10 cellular contexts compared by ENCODE assay signal in the genomic region with DNA sequence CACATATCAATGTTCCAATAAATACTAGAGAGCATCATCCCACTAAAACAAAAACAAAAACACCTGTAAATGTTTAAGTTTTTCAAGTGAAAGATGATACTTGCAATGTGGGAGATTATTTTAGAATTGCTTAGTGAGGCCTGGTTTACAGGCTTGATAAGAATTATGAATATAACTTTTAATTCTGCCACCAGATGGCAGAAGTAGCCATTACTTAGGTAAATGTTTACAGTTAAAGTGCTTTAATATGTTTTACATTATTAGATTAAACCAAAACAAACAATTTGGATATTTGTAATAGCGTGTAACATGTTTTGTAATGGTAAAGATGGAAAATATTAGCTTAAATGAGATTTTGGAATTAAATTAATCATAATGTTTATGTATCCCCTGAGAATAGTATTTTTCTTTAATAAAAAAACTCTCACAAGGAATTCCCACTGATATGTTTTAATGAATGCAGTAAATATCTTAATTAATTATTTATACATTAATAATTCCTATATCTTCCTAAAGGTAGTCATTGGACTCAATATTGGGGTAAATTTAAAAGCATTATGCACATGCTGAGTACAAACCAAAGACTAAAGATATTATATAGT.
DNase-seq lines count a peak whose midpoint lies in the region; ATAC-seq, FAIRE-seq and TF ChIP-seq lines count a peak whose summit lies in the region.
"Had no signal": no experiment of that assay in that cellular context is flagged by ENCODE, and none has a peak within 500 bp of the region (broad histone marks: within the 10 kb centered on the region; RNA-seq: fewer than 3 reads in every experiment).

No MANE protein-coding gene starts in this region.

- no peak overlapping the region for H2BK120ac ChIP-seq in IMR-90 (ENCODE audit: low read depth, low read length)

- no peaks in the 10 kb centered on the region for H3K9me3 ChIP-seq in IMR-90 (ENCODE audit: control insufficient read depth, insufficient read depth, low read length)

- POLR2A ChIA-PET in IMR-90 (lab: Charles Lee; ENCODE audit: unreplicated experiment): no interaction called here

- H3K23ac ChIP-seq in IMR-90 (ENCODE audit: low read depth, low read length): no peak overlapping the region

- no peak overlapping the region for H2AFZ ChIP-seq in IMR-90 (replicated peaks; ENCODE audit: low read length, poor library complexity)

- no peak overlapping the region for H2BK15ac ChIP-seq in IMR-90 (ENCODE audit: low read depth, low read length)

- DNase-seq in D721Med (ENCODE audit: insufficient read length, low spot score): no peak
- DNase-seq in IMR-90: peak; percentile 38
- DNase-seq in amniotic epithelial cell (ENCODE audit: low read depth): peak; percentile 16
- DNase-seq in medulla oblongata (ENCODE audit: extremely low spot score): peak; percentile 64
- no peak for DNase-seq in iPS-NIHi7 (ENCODE audit: extremely low spot score)
- DNase-seq in NOMO-1 treated with DMSO at 0.1 percent for 48 hours (lab: John Stamatoyannopoulos, UW; ENCODE audit: unreplicated experiment): no peak

- no peak overlapping the region for H2BK5ac ChIP-seq in IMR-90 (ENCODE audit: low read depth, low read length, poor library complexity, severe bottlenecking)

- no peak overlapping the region for H3K4me2 ChIP-seq in IMR-90 (ENCODE audit: low read depth, low read length)

- no peak overlapping the region for H4K5ac ChIP-seq in IMR-90 (ENCODE audit: low read depth, low read length)

- H3K4ac ChIP-seq in IMR-90 (ENCODE audit: low read depth, low read length): no peak overlapping the region

- TF ChIP-seq POLR2A in IMR-90 (IDR thresholded peaks at IDR 0.05; ENCODE audit: low read depth, low read length): no peak

- no peaks in the 10 kb centered on the region for H3K79me1 ChIP-seq in IMR-90 (ENCODE audit: low read depth in 1 of 2, low read length in 2 of 2)

- no peak overlapping the region for H3K4me3 Mint-ChIP-seq in activated T-helper 17 cell treated with anti-CD3 and anti-CD28 coated beads, Interleukin-2, amount 50 U/mL, for 72 hours
- H3K4me3 Mint-ChIP-seq: T-helper 1 cell treated with Interleukin-12 subunit alpha and Interleukin-12 subunit beta and Interleukin-4 antibody, amounts not matched to agents 30 μg/mL and 1 μg/mL, for 36 hours had no signal

- H3K27ac ChIP-seq in IMR-90 (ENCODE audit: insufficient read depth, low read length): no peak overlapping the region
- H3K27ac ChIP-seq: epithelial cell of prostate had no signal

- H3K4me1 Mint-ChIP-seq in activated T-helper 17 cell treated with anti-CD3 and anti-CD28 coated beads, Interleukin-2, amount 50 U/mL, for 72 hours: no peaks in the 10 kb centered on the region

- H3K4me3 ChIP-seq in IMR-90 (ENCODE audit: insufficient read depth, low read depth, low read length): no peak overlapping the region

- ATAC-seq in IMR-90 (ENCODE audit: low read depth): no peak; the same call in 1 of the 2 replicates
- no peak for ATAC-seq in GM19397 (IDR thresholded peaks at IDR 0.05; ENCODE audit: unreplicated experiment)
- no peak for ATAC-seq in activated T-helper 17 cell treated with anti-CD3 and anti-CD28 coated beads, Interleukin-2, amount 50 U/mL, for 72 hours (replicated peaks)

- H3K18ac ChIP-seq in IMR-90 (ENCODE audit: low read depth, low read length): no peak overlapping the region

- H4K20me1 ChIP-seq in IMR-90 (ENCODE audit: insufficient read depth, low read length): no peaks in the 10 kb centered on the region

- BruUV-seq in IMR-90 (replicated peaks; lab: Mats Ljungman, UMichigan): no TSS peak

- H3K9me3 Mint-ChIP-seq in activated T-helper 17 cell treated with anti-CD3 and anti-CD28 coated beads, Interleukin-2, amount 50 U/mL, for 72 hours: no peaks in the 10 kb centered on the region
- H3K9me3 Mint-ChIP-seq: T-helper 1 cell treated with Interleukin-12 subunit alpha and Interleukin-12 subunit beta and Interleukin-4 antibody, amounts not matched to agents 30 μg/mL and 1 μg/mL, for 36 hours had no signal

- H3K36me3 Mint-ChIP-seq in activated T-helper 17 cell treated with anti-CD3 and anti-CD28 coated beads, Interleukin-2, amount 50 U/mL, for 72 hours (ENCODE audit: low read depth): no peaks in the 10 kb centered on the region

- no peaks in the 10 kb centered on the region for H3K27me3 Mint-ChIP-seq in activated T-helper 17 cell treated with anti-CD3 and anti-CD28 coated beads, Interleukin-2, amount 50 U/mL, for 72 hours

- H3K36me3 ChIP-seq in IMR-90 (ENCODE audit: control insufficient read depth, insufficient read depth, low read length): no peaks in the 10 kb centered on the region

- peak; percentile 59 for TF ChIP-seq RAD21 in IMR-90 (IDR thresholded peaks at IDR 0.05; ENCODE audit: low read length)

- CTCF ChIA-PET in IMR-90 (lab: Yijun Ruan, JAX): interaction anchor here (0.6 kb wide), 3 partner anchors 424 to 1297 kb away, joined by 4 to 5 read pairs (median 5); no protein-coding TSS in a partner anchor

- no peaks in the 10 kb centered on the region for H3K4me1 ChIP-seq in IMR-90 (ENCODE audit: control insufficient read depth, insufficient read depth, low read length)

- no peaks in the 10 kb centered on the region for H3K27me3 ChIP-seq in IMR-90 (ENCODE audit: control insufficient read depth, insufficient read depth, low read length)

- H4K91ac ChIP-seq in IMR-90 (ENCODE audit: insufficient read depth, low read depth, low read length): no peak overlapping the region

- TF ChIP-seq CTCF in D721Med (IDR thresholded peaks at IDR 0.05; ENCODE audit: insufficient read depth, missing control alignments): peak; percentile 29
- peak; percentile 48 for TF ChIP-seq CTCF in IMR-90 (conservative IDR thresholded peaks at IDR 0.05; ENCODE audit: low read depth, low read length)

- FAIRE-seq in D721Med (lab: Jason Lieb, UNC): no peak

- intact Hi-C loops in IMR-90 (cut with micrococcal nuclease): loop anchor here (2.0 to 5.0 kb wide), 5 partner anchors 554 to 1461 kb away; partner anchors contain the start of genes BARD1 and VWC2L

- H3K9me1 ChIP-seq in IMR-90 (ENCODE audit: insufficient read depth, low read length): no peaks in the 10 kb centered on the region

- in situ Hi-C loops in IMR-90 (cut with MboI; ENCODE audit: low sequenced_read_pairs): loop anchor here (25.0 kb wide), 2 partner anchors 544 to 1006 kb away; partner anchors contain the start of gene BARD1

- H3K56ac ChIP-seq in IMR-90 (ENCODE audit: extremely low read depth, insufficient read depth, low read length): no peak overlapping the region

- no peak overlapping the region for H3K27ac Mint-ChIP-seq in activated T-helper 17 cell treated with anti-CD3 and anti-CD28 coated beads, Interleukin-2, amount 50 U/mL, for 72 hours
- H3K27ac Mint-ChIP-seq: T-helper 1 cell treated with Interleukin-12 subunit alpha and Interleukin-12 subunit beta and Interleukin-4 antibody, amounts not matched to agents 30 μg/mL and 1 μg/mL, for 36 hours had no signal

- no peak overlapping the region for H2AK9ac ChIP-seq in IMR-90 (replicated peaks; ENCODE audit: low read depth, low read length, poor library complexity)

- no CpG with 5 or more reads among the region's 1 CpG for WGBS in IMR-90 (ENCODE audit: extremely low coverage in 2 of 2, insufficient read length in 1 of 2), 2 experiments

- no peak overlapping the region for H4K8ac ChIP-seq in IMR-90 (ENCODE audit: low read depth in 2 of 2, low read length in 2 of 2)

- no peak overlapping the region for H3K14ac ChIP-seq in IMR-90 (replicated peaks; ENCODE audit: low read depth, low read length)

- no peak overlapping the region for H2AK5ac ChIP-seq in IMR-90 (ENCODE audit: low read depth, low read length)

- dilution Hi-C loops in IMR-90 (cut with HindIII; ENCODE audit: low sequenced_read_pairs, unreplicated experiment): no loop called here

- no peak overlapping the region for H2BK20ac ChIP-seq in IMR-90 (ENCODE audit: low read depth, low read length)

- no peak overlapping the region for H3K9ac ChIP-seq in IMR-90 (ENCODE audit: low read depth, low read length)

TF ChIP-seq in IMR-90, 13 proteins besides CTCF, POLR2A, EP300 and RAD21:
- peak; percentile 67 for TF ChIP-seq SMC3 (IDR thresholded peaks at IDR 0.05; ENCODE audit: low read depth, low read length)
- no peak for TF ChIP-seq RCOR1 (IDR thresholded peaks at IDR 0.05; ENCODE audit: insufficient replicate concordance, low read length)
- no peak for TF ChIP-seq MAFK (IDR thresholded peaks at IDR 0.05; ENCODE audit: low read depth, low read length)

Comparison
In these comparisons a context has a peak if more than half of its experiments do, and no peak if none do; other contexts are left out.
1. DNase-seq: peak in IMR-90 (single experiment), amniotic epithelial cell (single experiment) and medulla oblongata (single experiment); none in D721Med (single experiment), iPS-NIHi7 (single experiment) and NOMO-1 treated with DMSO at 0.1 percent for 48 hours (single experiment).